Comparison of ENCODE assay signal across 1 cellular context in the genomic region with DNA sequence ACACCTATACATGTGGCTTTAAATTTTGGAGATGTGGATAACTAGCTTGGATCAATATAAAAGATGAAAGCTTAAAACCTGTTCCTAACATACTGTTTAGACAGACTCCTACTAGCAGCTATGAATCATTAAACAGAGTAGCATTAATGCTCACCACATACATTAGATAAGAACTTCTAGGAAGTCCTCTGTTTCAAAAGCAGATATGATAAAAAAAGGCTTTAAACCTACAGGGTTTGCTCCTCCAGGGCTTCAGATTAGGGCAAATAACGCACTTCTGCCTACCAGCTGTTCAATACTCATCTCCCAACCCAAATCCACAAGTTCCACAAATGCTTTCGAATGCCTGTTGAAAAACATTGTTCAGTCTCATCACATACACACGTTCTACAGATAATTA.
TF ChIP-seq lines count a peak whose summit lies in the region.

No MANE protein-coding gene starts in this region.

TF ChIP-seq in IMR-90, 13 proteins besides CTCF, POLR2A, EP300 and RAD21 (continued from another document):
- TF ChIP-seq, protein P1, sequence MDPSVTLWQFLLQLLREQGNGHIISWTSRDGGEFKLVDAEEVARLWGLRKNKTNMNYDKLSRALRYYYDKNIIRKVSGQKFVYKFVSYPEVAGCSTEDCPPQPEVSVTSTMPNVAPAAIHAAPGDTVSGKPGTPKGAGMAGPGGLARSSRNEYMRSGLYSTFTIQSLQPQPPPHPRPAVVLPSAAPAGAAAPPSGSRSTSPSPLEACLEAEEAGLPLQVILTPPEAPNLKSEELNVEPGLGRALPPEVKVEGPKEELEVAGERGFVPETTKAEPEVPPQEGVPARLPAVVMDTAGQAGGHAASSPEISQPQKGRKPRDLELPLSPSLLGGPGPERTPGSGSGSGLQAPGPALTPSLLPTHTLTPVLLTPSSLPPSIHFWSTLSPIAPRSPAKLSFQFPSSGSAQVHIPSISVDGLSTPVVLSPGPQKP (IDR thresholded peaks at IDR 0.05; ENCODE audit: borderline replicate concordance, low read depth, low read length): no peak
- TF ChIP-seq FOS (IDR thresholded peaks at IDR 0.05; ENCODE audit: low read depth, low read length) (no peak), SMC3 (IDR thresholded peaks at IDR 0.05; ENCODE audit: low read depth, low read length) (no peak), BHLHE40 (IDR thresholded peaks at IDR 0.05; ENCODE audit: low read depth, low read length) (no peak), RFX5 (IDR thresholded peaks at IDR 0.05; ENCODE audit: low read depth, low read length) (no peak), RCOR1 (IDR thresholded peaks at IDR 0.05; ENCODE audit: insufficient replicate concordance, low read length) (no peak), CHD1 (IDR thresholded peaks at IDR 0.05; ENCODE audit: low read depth, low read length) (no peak)
- TF ChIP-seq, protein P2, sequence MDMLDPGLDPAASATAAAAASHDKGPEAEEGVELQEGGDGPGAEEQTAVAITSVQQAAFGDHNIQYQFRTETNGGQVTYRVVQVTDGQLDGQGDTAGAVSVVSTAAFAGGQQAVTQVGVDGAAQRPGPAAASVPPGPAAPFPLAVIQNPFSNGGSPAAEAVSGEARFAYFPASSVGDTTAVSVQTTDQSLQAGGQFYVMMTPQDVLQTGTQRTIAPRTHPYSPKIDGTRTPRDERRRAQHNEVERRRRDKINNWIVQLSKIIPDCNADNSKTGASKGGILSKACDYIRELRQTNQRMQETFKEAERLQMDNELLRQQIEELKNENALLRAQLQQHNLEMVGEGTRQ (IDR thresholded peaks at IDR 0.05; ENCODE audit: low read depth, low read length): no peak
